ENCODE assay signal across 1 cellular context in the genomic region with DNA sequence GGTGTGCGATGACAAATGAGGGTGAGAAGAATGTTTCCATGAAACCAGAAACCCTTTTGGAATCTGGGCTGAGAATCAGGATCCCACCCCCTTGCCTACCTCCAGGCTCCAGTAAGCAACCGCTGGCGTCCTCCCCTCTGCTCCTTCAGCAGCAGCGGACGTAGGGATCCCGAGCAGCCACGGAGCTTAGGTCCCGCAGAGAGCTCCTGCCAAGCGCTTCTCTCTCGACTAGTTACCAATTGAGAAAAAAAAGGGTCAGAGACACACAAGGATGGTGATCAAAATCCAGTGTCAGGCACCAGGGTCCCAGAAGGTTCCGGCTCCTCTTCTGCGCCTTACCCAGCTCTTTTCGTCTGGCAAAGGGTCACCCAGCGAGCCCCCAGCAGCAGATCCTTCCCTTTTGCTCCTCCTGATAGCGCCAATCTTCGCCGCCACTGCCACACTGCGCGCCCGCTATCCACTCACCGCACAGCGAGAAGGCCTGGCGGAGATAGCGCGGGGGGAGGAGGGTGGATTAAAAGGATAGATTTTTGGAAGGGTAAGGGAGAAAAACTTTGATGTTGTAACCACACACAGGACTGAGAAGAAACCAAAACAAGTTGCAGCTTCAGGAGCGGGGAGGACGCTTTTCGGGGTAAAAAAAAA.
TF ChIP-seq lines count a peak whose summit lies in the region.

No MANE protein-coding gene starts in this region.

TF ChIP-seq in HEK293, 187 proteins besides CTCF, POLR2A, EP300 and RAD21 (continued from another document):
- TF ChIP-seq PRDM10 (tag by site-specific recombination; IDR thresholded peaks at IDR 0.05), result no peak
- TF ChIP-seq, protein P1, sequence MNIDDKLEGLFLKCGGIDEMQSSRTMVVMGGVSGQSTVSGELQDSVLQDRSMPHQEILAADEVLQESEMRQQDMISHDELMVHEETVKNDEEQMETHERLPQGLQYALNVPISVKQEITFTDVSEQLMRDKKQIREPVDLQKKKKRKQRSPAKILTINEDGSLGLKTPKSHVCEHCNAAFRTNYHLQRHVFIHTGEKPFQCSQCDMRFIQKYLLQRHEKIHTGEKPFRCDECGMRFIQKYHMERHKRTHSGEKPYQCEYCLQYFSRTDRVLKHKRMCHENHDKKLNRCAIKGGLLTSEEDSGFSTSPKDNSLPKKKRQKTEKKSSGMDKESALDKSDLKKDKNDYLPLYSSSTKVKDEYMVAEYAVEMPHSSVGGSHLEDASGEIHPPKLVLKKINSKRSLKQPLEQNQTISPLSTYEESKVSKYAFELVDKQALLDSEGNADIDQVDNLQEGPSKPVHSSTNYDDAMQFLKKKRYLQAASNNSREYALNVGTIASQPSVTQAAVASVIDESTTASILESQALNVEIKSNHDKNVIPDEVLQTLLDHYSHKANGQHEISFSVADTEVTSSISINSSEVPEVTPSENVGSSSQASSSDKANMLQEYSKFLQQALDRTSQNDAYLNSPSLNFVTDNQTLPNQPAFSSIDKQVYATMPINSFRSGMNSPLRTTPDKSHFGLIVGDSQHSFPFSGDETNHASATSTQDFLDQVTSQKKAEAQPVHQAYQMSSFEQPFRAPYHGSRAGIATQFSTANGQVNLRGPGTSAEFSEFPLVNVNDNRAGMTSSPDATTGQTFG (tag by site-specific recombination; IDR thresholded peaks at IDR 0.05; ENCODE audit: borderline replicate concordance), result no peak
- TF ChIP-seq ZNF341 (tag by site-specific recombination; IDR thresholded peaks at IDR 0.05; ENCODE audit: low read depth), result no peak
- TF ChIP-seq, protein P2, sequence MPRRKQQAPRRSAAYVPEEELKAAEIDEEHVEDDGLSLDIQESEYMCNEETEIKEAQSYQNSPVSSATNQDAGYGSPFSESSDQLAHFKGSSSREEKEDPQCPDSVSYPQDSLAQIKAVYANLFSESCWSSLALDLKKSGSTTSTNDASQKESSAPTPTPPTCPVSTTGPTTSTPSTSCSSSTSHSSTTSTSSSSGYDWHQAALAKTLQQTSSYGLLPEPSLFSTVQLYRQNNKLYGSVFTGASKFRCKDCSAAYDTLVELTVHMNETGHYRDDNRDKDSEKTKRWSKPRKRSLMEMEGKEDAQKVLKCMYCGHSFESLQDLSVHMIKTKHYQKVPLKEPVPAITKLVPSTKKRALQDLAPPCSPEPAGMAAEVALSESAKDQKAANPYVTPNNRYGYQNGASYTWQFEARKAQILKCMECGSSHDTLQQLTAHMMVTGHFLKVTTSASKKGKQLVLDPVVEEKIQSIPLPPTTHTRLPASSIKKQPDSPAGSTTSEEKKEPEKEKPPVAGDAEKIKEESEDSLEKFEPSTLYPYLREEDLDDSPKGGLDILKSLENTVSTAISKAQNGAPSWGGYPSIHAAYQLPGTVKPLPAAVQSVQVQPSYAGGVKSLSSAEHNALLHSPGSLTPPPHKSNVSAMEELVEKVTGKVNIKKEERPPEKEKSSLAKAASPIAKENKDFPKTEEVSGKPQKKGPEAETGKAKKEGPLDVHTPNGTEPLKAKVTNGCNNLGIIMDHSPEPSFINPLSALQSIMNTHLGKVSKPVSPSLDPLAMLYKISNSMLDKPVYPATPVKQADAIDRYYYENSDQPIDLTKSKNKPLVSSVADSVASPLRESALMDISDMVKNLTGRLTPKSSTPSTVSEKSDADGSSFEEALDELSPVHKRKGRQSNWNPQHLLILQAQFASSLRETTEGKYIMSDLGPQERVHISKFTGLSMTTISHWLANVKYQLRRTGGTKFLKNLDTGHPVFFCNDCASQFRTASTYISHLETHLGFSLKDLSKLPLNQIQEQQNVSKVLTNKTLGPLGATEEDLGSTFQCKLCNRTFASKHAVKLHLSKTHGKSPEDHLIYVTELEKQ (tag by site-specific recombination; IDR thresholded peaks at IDR 0.05; ENCODE audit: borderline replicate concordance), result no peak
- TF ChIP-seq ZNF223 (tag by site-specific recombination; IDR thresholded peaks at IDR 0.05), result no peak
- no peak for TF ChIP-seq ZNF280D (tag by site-specific recombination; IDR thresholded peaks at IDR 0.05)
- no peak for TF ChIP-seq ZFP37 (tag by site-specific recombination; IDR thresholded peaks at IDR 0.05)
- no peak for TF ChIP-seq KLF1 (tag by site-specific recombination; IDR thresholded peaks at IDR 0.05)
- TF ChIP-seq ZNF184 (tag by site-specific recombination; IDR thresholded peaks at IDR 0.05), result no peak
- no peak for TF ChIP-seq YY1 (tag by site-specific recombination; IDR thresholded peaks at IDR 0.05)
- TF ChIP-seq ZNF488 (tag by site-specific recombination; IDR thresholded peaks at IDR 0.05), result no peak
